ENCODE assay signal across 26 cellular contexts in the genomic region with DNA sequence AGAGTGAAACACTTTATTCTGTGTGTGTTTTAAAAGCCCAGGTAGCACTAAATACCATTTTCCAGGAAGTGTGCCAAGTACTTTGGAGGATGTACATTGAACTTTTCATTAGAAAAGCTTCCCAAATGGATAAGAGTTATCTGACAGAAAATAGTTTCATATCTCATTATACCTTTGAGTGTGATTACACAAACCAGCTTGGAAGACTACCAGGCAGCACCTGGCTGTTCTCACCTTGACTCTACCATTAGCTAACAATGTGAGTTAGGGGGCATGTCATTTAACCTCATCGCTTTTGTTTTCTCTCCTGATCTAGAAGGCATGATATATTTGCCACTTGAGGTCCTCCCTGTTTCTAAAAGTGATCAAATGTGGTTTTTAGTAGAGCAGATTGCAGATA. TPM values are rescaled to one million over a fixed set of nuclear protein-coding genes. Genes with fewer than 3 reads are reported as not detected.
"Had no signal": no experiment of that assay in that cellular context is flagged by ENCODE, and none has a peak within 500 bp of the region (broad histone marks: within the 10 kb centered on the region; RNA-seq: fewer than 3 reads in every experiment).

No MANE protein-coding gene starts in this region.

- H3K27me3 ChIP-seq: esophagus squamous epithelium, heart right ventricle, left lung, neutrophil, sigmoid colon, spleen, testis, tibial artery had no signal

- DNase-seq: dermis blood vessel endothelial cell; effector memory CD8-positive, alpha-beta T cell; erythroblast; esophagus squamous epithelium; foreskin melanocyte; glutamatergic neuron; heart right ventricle; hippocampal formation; left cardiac atrium; left lung; mesenchymal stem cell; mucosa of descending colon; naive B cell; psoas muscle; right cardiac atrium; sigmoid colon; spleen; stimulated activated CD4-positive, alpha-beta T cell treated with anti-CD3 and anti-CD28 coated beads, Interleukin-4, amount 100 ng/mL, for 4 hours; stimulated activated naive CD8-positive, alpha-beta T cell treated with anti-CD3 and anti-CD28 coated beads, Interleukin-15, Interleukin-2, amounts not matched to agents 100 U/mL and 50 U/mL, for 24 hours; substantia nigra; testis; tibial artery had no signal

- H3K36me3 ChIP-seq: esophagus squamous epithelium, heart right ventricle, left lung, neutrophil, sigmoid colon, spleen, tibial artery had no signal

- H3K4me1 ChIP-seq: esophagus squamous epithelium, heart right ventricle, left lung, psoas muscle, sigmoid colon, spleen, testis, tibial artery had no signal

- H3K4me3 ChIP-seq: coronary artery, esophagus squamous epithelium, heart right ventricle, left lung, mucosa of descending colon, psoas muscle, sigmoid colon, spleen, testis, tibial artery had no signal

- H3K9me3 ChIP-seq: esophagus squamous epithelium, heart right ventricle, left lung, mucosa of descending colon, neutrophil, psoas muscle, sigmoid colon, spleen, testis, tibial artery had no signal

- ATAC-seq: effector memory CD8-positive, alpha-beta T cell; heart right ventricle; left cardiac atrium; left lung; mucosa of descending colon; natural killer cell treated with Interleukin-12 subunit alpha and Interleukin-12 subunit beta and Interleukin-15 and Interleukin-18, amount 100 ng/mL, for 72 hours; psoas muscle; right cardiac atrium; stimulated activated memory B cell treated with anti-CD40 and anti-IgM and Interleukin-4, amounts not matched to agents 10 μg/mL and 1 μg/mL and 100 μg/mL, for 72 hours; stimulated activated naive CD8-positive, alpha-beta T cell treated with anti-CD3 and anti-CD28 coated beads, Interleukin-15, Interleukin-2, amounts not matched to agents 100 U/mL and 50 U/mL, for 24 hours had no signal

- H3K27ac ChIP-seq: coronary artery, esophagus squamous epithelium, heart right ventricle, left lung, neutrophil, psoas muscle, sigmoid colon, spleen, testis, tibial artery had no signal

RNA-seq across cellular contexts. Expression of gene GRM5, which starts 50.2 kb away (rescaled TPM):
- polyA plus RNA-seq: sigmoid colon had no signal
